ENCODE assay signal across 19 cellular contexts in the genomic region with DNA sequence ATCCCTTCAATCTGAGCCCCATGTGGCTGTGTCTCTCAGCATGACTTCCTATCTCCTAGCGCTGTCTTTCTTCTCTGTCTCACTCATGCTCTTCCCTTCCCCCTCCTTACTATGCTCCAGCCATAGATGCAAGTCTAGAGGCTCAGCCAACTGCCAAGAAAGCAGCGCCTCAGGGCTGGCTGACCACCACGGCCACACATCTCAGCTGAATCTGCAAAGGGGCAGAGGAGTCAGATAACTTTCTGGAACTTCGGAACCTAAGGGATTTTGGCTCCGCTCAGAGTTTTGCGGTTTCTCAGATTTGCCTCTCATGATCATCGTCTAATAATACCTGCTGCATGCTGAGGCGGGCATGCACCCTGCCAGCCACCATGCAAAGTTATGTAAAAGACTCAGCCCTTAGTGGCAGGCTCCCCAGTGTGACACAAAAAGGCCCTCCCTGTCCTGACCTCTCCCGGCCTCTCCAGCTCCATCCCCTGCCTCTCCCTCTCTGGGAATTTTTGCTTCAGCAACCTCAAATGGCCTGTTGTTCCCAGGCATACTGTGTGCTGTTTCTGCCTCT. TPM values are rescaled to one million over a fixed set of nuclear protein-coding genes. Genes with fewer than 3 reads are reported as not detected.
DNase-seq lines count a peak whose midpoint lies in the region; ATAC-seq and TF ChIP-seq lines count a peak whose summit lies in the region.
"Had no signal": no experiment of that assay in that cellular context is flagged by ENCODE, and none has a peak within 500 bp of the region (broad histone marks: within the 10 kb centered on the region; RNA-seq: fewer than 3 reads in every experiment).

No MANE protein-coding gene starts in this region.

- no peak overlapping the region for H3K27ac ChIP-seq in right atrium auricular region
- peak overlapping the region; percentile 14 for H3K27ac ChIP-seq in layer of hippocampus (ENCODE audit: low read depth, low read length)
- H3K27ac ChIP-seq: brain microvascular endothelial cell, PC-9, WERI-Rb-1 had no signal

- H3K27me3 Mint-ChIP-seq in dendritic cell treated with granulocyte-macrophage colony-stimulating factor and Interleukin-4, amounts not matched to agents 40 ng/mL and 50 ng/mL, for 4 days = peaks cover 28% of the 10 kb centered on the region

- no peak overlapping the region for H3K4me3 ChIP-seq in right atrium auricular region
- H3K4me3 ChIP-seq: PC-9 had no signal

- intact Hi-C loops in Right ventricle myocardium inferior (cut with DNase I) = no loop called here
- intact Hi-C loops in dendritic cell treated with granulocyte-macrophage colony-stimulating factor and Interleukin-4, amounts not matched to agents 40 ng/mL and 50 ng/mL, for 4 days (cut with micrococcal nuclease) = no loop called here

- no peak for DNase-seq in Right ventricle myocardium inferior (ENCODE audit: missing footprints)
- DNase-seq in right atrium auricular region (ENCODE audit: low spot score) = no peak
- no peak for DNase-seq in activated effector memory CD4-positive, alpha-beta T cell treated with Interleukin-2 at 50 U/mL for 16 hours
- no peak for DNase-seq in stimulated activated CD4-positive, alpha-beta T cell treated with anti-CD3 and anti-CD28 coated beads, Interleukin-15, amount 100 ng/mL, for 24 hours
- no peak for DNase-seq in middle frontal gyrus (ENCODE audit: extremely low spot score, low spot score)
- DNase-seq: activated gamma-delta T cell treated with Interleukin-2 at 50 U/mL for 16 hours; brain microvascular endothelial cell; KG1; left cardiac atrium; naive B cell; NCI-H510A; PC-9; stimulated activated CD4-positive, alpha-beta T cell treated with anti-CD3 and anti-CD28 coated beads, Interleukin-4, amount 100 ng/mL, for 24 hours; trophoblast cell; WERI-Rb-1 had no signal

- H3K4me1 Mint-ChIP-seq in dendritic cell treated with granulocyte-macrophage colony-stimulating factor and Interleukin-4, amounts not matched to agents 40 ng/mL and 50 ng/mL, for 4 days (ENCODE audit: low read depth) = peaks cover 62% of the 10 kb centered on the region
- H3K4me1 Mint-ChIP-seq: naive B cell had no signal

- H3K27me3 ChIP-seq in right atrium auricular region (no peaks in the 10 kb centered on the region), layer of hippocampus (ENCODE audit: control insufficient read depth, insufficient read depth, low read length) (no peaks in the 10 kb centered on the region)
- H3K27me3 ChIP-seq: brain microvascular endothelial cell had no signal

- H3K9me3 ChIP-seq in right atrium auricular region = peaks cover 0 to 7% of the 10 kb centered on the region in 2 donors

- no peaks in the 10 kb centered on the region for H3K36me3 Mint-ChIP-seq in dendritic cell treated with granulocyte-macrophage colony-stimulating factor and Interleukin-4, amounts not matched to agents 40 ng/mL and 50 ng/mL, for 4 days (ENCODE audit: low read depth)

- no peak overlapping the region for H3K4me3 Mint-ChIP-seq in dendritic cell treated with granulocyte-macrophage colony-stimulating factor and Interleukin-4, amounts not matched to agents 40 ng/mL and 50 ng/mL, for 4 days
- H3K4me3 Mint-ChIP-seq: naive B cell had no signal

- ATAC-seq in Right ventricle myocardium inferior (peak; percentile 70), HG02884 (IDR thresholded peaks at IDR 0.05; ENCODE audit: unreplicated experiment) (no peak)

- H3K36me3 ChIP-seq in right atrium auricular region = no peaks in the 10 kb centered on the region
- H3K36me3 ChIP-seq: brain microvascular endothelial cell, WERI-Rb-1 had no signal

- TF ChIP-seq CTCF in right atrium auricular region (IDR thresholded peaks at IDR 0.05) = no peak

- peak overlapping the region; percentile 60 for H3K27ac Mint-ChIP-seq in dendritic cell treated with granulocyte-macrophage colony-stimulating factor and Interleukin-4, amounts not matched to agents 40 ng/mL and 50 ng/mL, for 4 days

- no peaks in the 10 kb centered on the region for H3K9me3 Mint-ChIP-seq in dendritic cell treated with granulocyte-macrophage colony-stimulating factor and Interleukin-4, amounts not matched to agents 40 ng/mL and 50 ng/mL, for 4 days

- H3K4me1 ChIP-seq in right atrium auricular region = peaks cover 0 to 4% of the 10 kb centered on the region in 2 donors

RNA-seq across cellular contexts. Expression of gene FGF6, which starts 5.0 kb away (rescaled TPM):
- total RNA-seq in Right ventricle myocardium inferior (not detected), right atrium auricular region (not detected)
- total RNA-seq: A172, left cardiac atrium, PC-9 had no signal
